ENCODE assay signal across 12 cellular contexts in the genomic region with DNA sequence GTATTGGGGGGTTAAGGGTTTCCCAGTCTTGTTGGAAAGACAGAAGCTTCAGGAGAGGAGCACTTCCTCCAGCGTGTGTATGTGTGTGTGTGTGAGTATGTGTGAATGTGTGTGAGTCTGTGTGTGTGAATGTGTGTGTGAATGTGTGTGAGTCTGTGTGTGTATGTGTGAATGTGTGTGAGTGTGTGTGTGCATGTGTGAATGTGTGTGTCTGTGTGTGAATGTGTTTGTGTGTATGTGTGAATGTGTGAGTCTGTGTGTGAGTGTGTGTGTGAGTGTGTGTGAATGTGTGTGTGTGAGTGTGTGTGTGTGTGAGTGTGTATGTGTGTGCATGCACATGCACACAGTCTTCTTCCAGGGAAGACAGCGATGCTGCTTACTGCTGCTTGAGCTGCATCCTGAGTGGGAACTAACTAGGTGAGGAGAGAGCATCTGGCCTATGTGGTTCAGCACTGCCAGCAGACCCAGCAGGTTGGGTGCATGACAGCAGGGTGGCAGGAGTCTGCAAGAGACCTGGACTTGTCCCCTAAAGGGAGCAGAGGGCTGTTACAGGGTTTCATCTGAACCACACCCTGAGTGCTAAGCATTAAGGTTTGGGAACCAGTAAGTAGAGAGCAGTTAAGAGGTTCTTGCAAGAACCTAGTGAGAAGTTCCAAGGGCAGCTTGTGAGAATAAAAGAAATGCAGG. TPM values are rescaled to one million over a fixed set of nuclear protein-coding genes. Genes with fewer than 3 reads are reported as not detected.
DNase-seq lines count a peak whose midpoint lies in the region; ATAC-seq, FAIRE-seq and TF ChIP-seq lines count a peak whose summit lies in the region.
"Had no signal": no experiment of that assay in that cellular context is flagged by ENCODE, and none has a peak within 500 bp of the region (broad histone marks: within the 10 kb centered on the region; RNA-seq: fewer than 3 reads in every experiment).

No MANE protein-coding gene starts in this region.

- H3K4me2 ChIP-seq in HepG2 (ENCODE audit: low read depth, low read length) = no peak overlapping the region
- H3K4me2 ChIP-seq: KMS-11, PC-9 had no signal

- no peak for TF ChIP-seq EP300 in HepG2 (IDR thresholded peaks at IDR 0.05; ENCODE audit: low read depth in 2 of 2, low read length in 2 of 2)
- no peak for TF ChIP-seq EP300 in HepG2 (CRISPR knock-in tag; IDR thresholded peaks at IDR 0.05; ENCODE audit: borderline replicate concordance)

- H3K9me3 Mint-ChIP-seq in activated naive CD4-positive, alpha-beta T cell treated with anti-CD3 and anti-CD28 coated beads, Interleukin-2, amount 50 U/mL, for 24 hours = no peaks in the 10 kb centered on the region
- H3K9me3 Mint-ChIP-seq in activated naive CD4-positive, alpha-beta T cell treated with anti-CD3 and anti-CD28 coated beads, Interleukin-2, amount 10 ng/mL, durations not matched to agents 7 days and 5 days = no peaks in the 10 kb centered on the region

- no peak overlapping the region for H2AFZ ChIP-seq in HepG2 (ENCODE audit: low read length)
- H2AFZ ChIP-seq: PC-9 had no signal

- peak; percentile 27 for ATAC-seq in HepG2
- ATAC-seq: esophagus mucosa had no signal

- H3K27ac ChIP-seq in HepG2 (ENCODE audit: extremely low read length, insufficient read depth, low read length) = no peak overlapping the region
- H3K27ac ChIP-seq: KMS-11, PC-9 had no signal

- H3K79me2 ChIP-seq in HepG2 (ENCODE audit: insufficient read depth, low read length) = no peaks in the 10 kb centered on the region

- no TSS peak for BruUV-seq in HepG2 (replicated peaks; lab: Mats Ljungman, UMichigan)

- no peak overlapping the region for H3K4me3 ChIP-seq in HepG2 (replicated peaks in 1 of 3; ENCODE audit: insufficient read depth in 1 of 3, low read depth in 2 of 3, low read length in 3 of 3)
- H3K4me3 ChIP-seq: PC-9 had no signal

- no peaks in the 10 kb centered on the region for H3K27me3 ChIP-seq in HepG2 (ENCODE audit: control insufficient read depth in 1 of 2, insufficient read depth in 2 of 2, low read length in 2 of 2)

- H3K36me3 Mint-ChIP-seq in activated naive CD4-positive, alpha-beta T cell treated with anti-CD3 and anti-CD28 coated beads, Interleukin-2, amount 50 U/mL, for 24 hours = peaks cover 12% of the 10 kb centered on the region
- H3K36me3 Mint-ChIP-seq in activated naive CD4-positive, alpha-beta T cell treated with anti-CD3 and anti-CD28 coated beads, Interleukin-2, amount 10 ng/mL, durations not matched to agents 7 days and 5 days = peaks cover 23% of the 10 kb centered on the region

- POLR2A ChIA-PET in HepG2 (lab: Yijun Ruan, JAX) = no interaction called here

- H3K27me3 Mint-ChIP-seq in activated naive CD4-positive, alpha-beta T cell treated with anti-CD3 and anti-CD28 coated beads, Interleukin-2, amount 50 U/mL, for 24 hours = no peaks in the 10 kb centered on the region
- no peaks in the 10 kb centered on the region for H3K27me3 Mint-ChIP-seq in activated naive CD4-positive, alpha-beta T cell treated with anti-CD3 and anti-CD28 coated beads, Interleukin-2, amount 10 ng/mL, durations not matched to agents 7 days and 5 days

- TF ChIP-seq RAD21 in HepG2 (CRISPR knock-in tag; IDR thresholded peaks at IDR 0.05) = no peak

- CTCF ChIA-PET in activated naive CD4-positive, alpha-beta T cell treated with anti-CD3 and anti-CD28 coated beads, Interleukin-2, amount 10 ng/mL, durations not matched to agents 7 days and 5 days (lab: Charles Lee) = interaction anchor here (0.7 to 2.1 kb wide), 4 partner anchors 12 to 76 kb away, joined by 3 to 9 read pairs (median 4); a partner anchor contains a TSS
- CTCF ChIA-PET in HepG2 (lab: Yijun Ruan, JAX; ENCODE audit: low intra/inter-chr PET ratio, low total read pairs) = no interaction called here

- intact Hi-C loops in HepG2 (cut with micrococcal nuclease; ENCODE audit: unreplicated experiment) = no loop called here

- in situ Hi-C loops in HepG2 (cut with HindIII; ENCODE audit: extremely low pct_ligation_motif_present, low pct_unique_long_range_greater_than_20kb) = no loop called here

- FAIRE-seq in HepG2 (lab: Jason Lieb, UNC) (peak; percentile 68), urothelium cell line (lab: Jason Lieb, UNC) (peak; percentile 46)
- FAIRE-seq: GM18507 had no signal

- no peaks in the 10 kb centered on the region for H3K36me3 ChIP-seq in HepG2 (replicated peaks in 1 of 2; ENCODE audit: control insufficient read depth in 1 of 2, insufficient read depth in 2 of 2, low read length in 2 of 2)

- peaks cover 83% of the 10 kb centered on the region for H3K4me1 Mint-ChIP-seq in activated naive CD4-positive, alpha-beta T cell treated with anti-CD3 and anti-CD28 coated beads, Interleukin-2, amount 50 U/mL, for 24 hours
- H3K4me1 Mint-ChIP-seq in activated naive CD4-positive, alpha-beta T cell treated with anti-CD3 and anti-CD28 coated beads, Interleukin-2, amount 10 ng/mL, durations not matched to agents 7 days and 5 days = peaks cover 57% of the 10 kb centered on the region

- H3K27ac Mint-ChIP-seq in activated naive CD4-positive, alpha-beta T cell treated with anti-CD3 and anti-CD28 coated beads, Interleukin-2, amount 50 U/mL, for 24 hours = peak overlapping the region; percentile 66
- H3K27ac Mint-ChIP-seq in activated naive CD4-positive, alpha-beta T cell treated with anti-CD3 and anti-CD28 coated beads, Interleukin-2, amount 10 ng/mL, durations not matched to agents 7 days and 5 days = no peak overlapping the region

- TF ChIP-seq CTCF in HepG2 (CRISPR knock-in tag; IDR thresholded peaks at IDR 0.05) = no peak

- H3K4me1 ChIP-seq in HepG2 (ENCODE audit: insufficient read depth, low read length) = peaks cover 45% of the 10 kb centered on the region

- WGBS in HepG2 (ENCODE audit: low lambda C conversion rate) = 52% methylated on average over 2 of the region's 2 CpGs

- no peaks in the 10 kb centered on the region for H4K20me1 ChIP-seq in HepG2 (ENCODE audit: insufficient read depth, low read length)

- H3K9ac ChIP-seq in HepG2 (ENCODE audit: insufficient read depth, low read depth, low read length) = no peak overlapping the region
- H3K9ac ChIP-seq: KMS-11 had no signal

- no peaks in the 10 kb centered on the region for H3K9me3 ChIP-seq in HepG2 (ENCODE audit: low read length)

- H3K4me3 Mint-ChIP-seq in activated naive CD4-positive, alpha-beta T cell treated with anti-CD3 and anti-CD28 coated beads, Interleukin-2, amount 50 U/mL, for 24 hours = no peak overlapping the region
- no peak overlapping the region for H3K4me3 Mint-ChIP-seq in activated naive CD4-positive, alpha-beta T cell treated with anti-CD3 and anti-CD28 coated beads, Interleukin-2, amount 10 ng/mL, durations not matched to agents 7 days and 5 days

- TF ChIP-seq POLR2A in HepG2 (IDR thresholded peaks at IDR 0.05; ENCODE audit: insufficient read depth in 1 of 2, low read depth in 2 of 2, low read length in 2 of 2) = no peak

- no peak for DNase-seq in activated naive CD4-positive, alpha-beta T cell treated with anti-CD3 and anti-CD28 coated beads, Interleukin-2, amount 10 ng/mL, durations not matched to agents 7 days and 5 days
- DNase-seq in activated CD8-positive, alpha-beta memory T cell treated with anti-CD3 and anti-CD28 coated beads, Interleukin-2, amount 50 U/mL, for 4 hours = peak; percentile 15
- no peak for DNase-seq in HepG2 (ENCODE audit: low spot score)
- no peak for DNase-seq in urothelium cell line (ENCODE audit: low spot score)
- DNase-seq in ecto neural progenitor cell (ENCODE audit: low spot score) = no peak
- DNase-seq in DMS153 treated with DMSO at 0.1 percent for 48 hours (lab: John Stamatoyannopoulos, UW; ENCODE audit: unreplicated experiment) = no peak
- DNase-seq in NCI-H187 treated with DMSO at 0.1 percent for 48 hours (lab: John Stamatoyannopoulos, UW) = no peak
- DNase-seq: PC-9 had no signal

RNA-seq across cellular contexts. Expression of a gene that starts 22.7 kb away (rescaled TPM):
- 6.9 and 7.2 TPM in 2 replicates for total RNA-seq in HepG2 (2016; rRNA removed; fragmentation: Illumina TruSeq; extraction: Trizol)
- total RNA-seq in HepG2 (2016; cell fraction: cytosol; rRNA removed; fragmentation: Illumina TruSeq; extraction: Trizol; ENCODE audit: low read depth) = 5.4 and 6.8 TPM in 2 replicates
- 5.6 and 7.6 TPM in 2 replicates for total RNA-seq in HepG2 (2016; cell fraction: insoluble cytoplasmic fraction; rRNA removed; fragmentation: Illumina TruSeq; extraction: Trizol)
- 10.7 and 11.7 TPM in 2 replicates for total RNA-seq in HepG2 (2016; cell fraction: membrane; rRNA removed; fragmentation: Illumina TruSeq; extraction: Trizol)
- total RNA-seq in HepG2 (2016; cell fraction: nucleus; rRNA removed; fragmentation: Illumina TruSeq; extraction: Trizol) = 5.0 and 7.6 TPM in 2 replicates
- polyA plus RNA-seq in HepG2 (2011; rRNA removed) = 4.3 and 4.4 TPM in 2 replicates
- polyA plus RNA-seq in HepG2 (2011; cell fraction: cytosol; rRNA removed) = 5.0 and 6.3 TPM in 2 replicates
- polyA plus RNA-seq in HepG2 (2011; cell fraction: nucleus; rRNA removed) = 6.2 and 6.3 TPM in 2 replicates
- 2.0 and 3.5 TPM in 2 replicates for polyA plus RNA-seq in HepG2 (2012)
- 7.8 and 8.6 TPM in 2 replicates for polyA plus RNA-seq in HepG2 (2016; cell fraction: cytosol; fragmentation: Illumina TruSeq; extraction: Trizol; ENCODE audit: low read depth)
- polyA plus RNA-seq in HepG2 (2016; cell fraction: insoluble cytoplasmic fraction; fragmentation: Illumina TruSeq; extraction: Trizol; ENCODE audit: low read depth) = 7.6 and 10.9 TPM in 2 replicates
- 12.5 and 13.8 TPM in 2 replicates for polyA plus RNA-seq in HepG2 (2016; cell fraction: membrane; fragmentation: Illumina TruSeq; extraction: Trizol; ENCODE audit: low read depth)
- polyA plus RNA-seq in HepG2 (2016; cell fraction: nucleus; fragmentation: Illumina TruSeq; extraction: Trizol; ENCODE audit: insufficient read depth, low read depth) = 8.1 and 9.8 TPM in 2 replicates
- 8.0 and 57.0 TPM in 2 replicates for polyA minus RNA-seq in HepG2 (2011; rRNA and poly(A)+ RNA removed; ENCODE audit: low replicate concordance)
- polyA minus RNA-seq in HepG2 (2011; cell fraction: cytosol; rRNA and poly(A)+ RNA removed) = 4.1 and 4.9 TPM in 2 replicates
- 5.1 and 6.7 TPM in 2 replicates for polyA minus RNA-seq in HepG2 (2011; cell fraction: nucleus; rRNA and poly(A)+ RNA removed)

RNA-seq across cellular contexts. Expression of a gene that starts 43.0 kb away (rescaled TPM):
- 27.9 and 37.3 TPM in 2 replicates for total RNA-seq in HepG2 (2016; rRNA removed; fragmentation: Illumina TruSeq; extraction: Trizol)
- total RNA-seq in HepG2 (2016; cell fraction: cytosol; rRNA removed; fragmentation: Illumina TruSeq; extraction: Trizol; ENCODE audit: low read depth) = 9.2 and 10.9 TPM in 2 replicates
- total RNA-seq in HepG2 (2016; cell fraction: insoluble cytoplasmic fraction; rRNA removed; fragmentation: Illumina TruSeq; extraction: Trizol) = 31.5 and 38.1 TPM in 2 replicates
- total RNA-seq in HepG2 (2016; cell fraction: membrane; rRNA removed; fragmentation: Illumina TruSeq; extraction: Trizol) = 20.7 and 21.2 TPM in 2 replicates
- 28.5 and 31.3 TPM in 2 replicates for total RNA-seq in HepG2 (2016; cell fraction: nucleus; rRNA removed; fragmentation: Illumina TruSeq; extraction: Trizol)
- polyA plus RNA-seq in HepG2 (2011; rRNA removed) = 28.6 and 37.8 TPM in 2 replicates
- polyA plus RNA-seq in HepG2 (2011; cell fraction: cytosol; rRNA removed) = 24.4 and 28.7 TPM in 2 replicates
- 39.5 and 39.6 TPM in 2 replicates for polyA plus RNA-seq in HepG2 (2011; cell fraction: nucleus; rRNA removed)
- 24.1 and 34.6 TPM in 2 replicates for polyA plus RNA-seq in HepG2 (2012)
- 9.5 and 10.5 TPM in 2 replicates for polyA plus RNA-seq in HepG2 (2016; cell fraction: cytosol; fragmentation: Illumina TruSeq; extraction: Trizol; ENCODE audit: low read depth)
- 43.8 and 51.7 TPM in 2 replicates for polyA plus RNA-seq in HepG2 (2016; cell fraction: insoluble cytoplasmic fraction; fragmentation: Illumina TruSeq; extraction: Trizol; ENCODE audit: low read depth)
- 12.7 and 15.1 TPM in 2 replicates for polyA plus RNA-seq in HepG2 (2016; cell fraction: membrane; fragmentation: Illumina TruSeq; extraction: Trizol; ENCODE audit: low read depth)
- 49.1 and 56.8 TPM in 2 replicates for polyA plus RNA-seq in HepG2 (2016; cell fraction: nucleus; fragmentation: Illumina TruSeq; extraction: Trizol; ENCODE audit: insufficient read depth, low read depth)
- 40.9 and 54.5 TPM in 2 replicates for polyA minus RNA-seq in HepG2 (2011; rRNA and poly(A)+ RNA removed; ENCODE audit: low replicate concordance)
- polyA minus RNA-seq in HepG2 (2011; cell fraction: cytosol; rRNA and poly(A)+ RNA removed) = 22.2 and 22.5 TPM in 2 replicates
- polyA minus RNA-seq in HepG2 (2011; cell fraction: nucleus; rRNA and poly(A)+ RNA removed) = 41.7 and 47.5 TPM in 2 replicates

RNA-seq across cellular contexts. Expression of a gene that starts 43.4 kb away (rescaled TPM):
- 41.1 and 56.3 TPM in 2 replicates for total RNA-seq in HepG2 (2016; rRNA removed; fragmentation: Illumina TruSeq; extraction: Trizol)
- 4.6 and 5.0 TPM in 2 replicates for total RNA-seq in HepG2 (2016; cell fraction: cytosol; rRNA removed; fragmentation: Illumina TruSeq; extraction: Trizol; ENCODE audit: low read depth)
- total RNA-seq in HepG2 (2016; cell fraction: insoluble cytoplasmic fraction; rRNA removed; fragmentation: Illumina TruSeq; extraction: Trizol) = 40.0 and 57.6 TPM in 2 replicates
- total RNA-seq in HepG2 (2016; cell fraction: membrane; rRNA removed; fragmentation: Illumina TruSeq; extraction: Trizol) = 15.9 and 18.0 TPM in 2 replicates
- 25.0 and 28.8 TPM in 2 replicates for total RNA-seq in HepG2 (2016; cell fraction: nucleus; rRNA removed; fragmentation: Illumina TruSeq; extraction: Trizol)
- polyA plus RNA-seq in HepG2 (2011; rRNA removed) = 22.7 and 28.1 TPM in 2 replicates
- polyA plus RNA-seq in HepG2 (2011; cell fraction: cytosol; rRNA removed) = 27.1 and 29.0 TPM in 2 replicates
- polyA plus RNA-seq in HepG2 (2011; cell fraction: nucleus; rRNA removed) = 20.9 and 21.3 TPM in 2 replicates
- polyA plus RNA-seq in HepG2 (2012) = 13.4 and 17.5 TPM in 2 replicates
- polyA plus RNA-seq in HepG2 (2016; cell fraction: cytosol; fragmentation: Illumina TruSeq; extraction: Trizol; ENCODE audit: low read depth) = 3.6 and 3.7 TPM in 2 replicates
- 45.2 and 47.9 TPM in 2 replicates for polyA plus RNA-seq in HepG2 (2016; cell fraction: insoluble cytoplasmic fraction; fragmentation: Illumina TruSeq; extraction: Trizol; ENCODE audit: low read depth)
- 9.1 and 10.1 TPM in 2 replicates for polyA plus RNA-seq in HepG2 (2016; cell fraction: membrane; fragmentation: Illumina TruSeq; extraction: Trizol; ENCODE audit: low read depth)
- 19.8 and 24.4 TPM in 2 replicates for polyA plus RNA-seq in HepG2 (2016; cell fraction: nucleus; fragmentation: Illumina TruSeq; extraction: Trizol; ENCODE audit: insufficient read depth, low read depth)
- 39.2 and 43.4 TPM in 2 replicates for polyA minus RNA-seq in HepG2 (2011; rRNA and poly(A)+ RNA removed; ENCODE audit: low replicate concordance)
- 10.3 and 12.8 TPM in 2 replicates for polyA minus RNA-seq in HepG2 (2011; cell fraction: cytosol; rRNA and poly(A)+ RNA removed)
- polyA minus RNA-seq in HepG2 (2011; cell fraction: nucleus; rRNA and poly(A)+ RNA removed) = 31.7 and 34.4 TPM in 2 replicates
